26 cellular contexts compared by ENCODE assay signal in genomic region chr15:97915261-97915660, GRCh38.
"Had no signal": no experiment of that assay in that cellular context is flagged by ENCODE, and none has a peak within 500 bp of the region (broad histone marks: within the 10 kb centered on the region; RNA-seq: fewer than 3 reads in every experiment).

No MANE protein-coding gene starts in this region.

- H3K36me3 Mint-ChIP-seq: mesothelial cell of epicardium; naive B cell; neural progenitor cell; stimulated activated memory B cell treated with anti-CD40 and anti-IgM and Interleukin-4, amounts not matched to agents 10 μg/mL and 1 μg/mL and 100 μg/mL, for 72 hours had no signal

- H3K27ac Mint-ChIP-seq: effector memory CD8-positive, alpha-beta T cell; mesothelial cell of epicardium; naive B cell; nephron; neural progenitor cell; stimulated activated memory B cell treated with anti-CD40 and anti-IgM and Interleukin-4, amounts not matched to agents 10 μg/mL and 1 μg/mL and 100 μg/mL, for 72 hours had no signal

- H3K4me3 Mint-ChIP-seq: effector memory CD8-positive, alpha-beta T cell; mesothelial cell of epicardium; naive B cell; nephron; neural progenitor cell; stimulated activated memory B cell treated with anti-CD40 and anti-IgM and Interleukin-4, amounts not matched to agents 10 μg/mL and 1 μg/mL and 100 μg/mL, for 72 hours had no signal

- H3K4me1 Mint-ChIP-seq: mesothelial cell of epicardium; naive B cell; nephron; neural progenitor cell; stimulated activated memory B cell treated with anti-CD40 and anti-IgM and Interleukin-4, amounts not matched to agents 10 μg/mL and 1 μg/mL and 100 μg/mL, for 72 hours had no signal

- ATAC-seq: effector memory CD8-positive, alpha-beta T cell; foreskin keratinocyte; gastroesophageal sphincter; heart left ventricle; left cardiac atrium; left lung; mucosa of descending colon; psoas muscle; right cardiac atrium; stimulated activated memory B cell treated with anti-CD40 and anti-IgM and Interleukin-4, amounts not matched to agents 10 μg/mL and 1 μg/mL and 100 μg/mL, for 72 hours; stimulated activated naive CD8-positive, alpha-beta T cell treated with anti-CD3 and anti-CD28 coated beads, Interleukin-15, Interleukin-2, amounts not matched to agents 100 U/mL and 50 U/mL, for 24 hours had no signal

- H3K4me3 ChIP-seq: gastroesophageal sphincter, heart left ventricle, hepatocyte, left lung, mucosa of descending colon, neural progenitor cell, psoas muscle, skin epidermis, spleen, testis, tibial nerve, upper lobe of left lung had no signal

- DNase-seq: cortex of kidney; effector memory CD8-positive, alpha-beta T cell; foreskin keratinocyte; heart left ventricle; left cardiac atrium; left lung; mesenchymal stem cell; mucosa of descending colon; naive B cell; nucleus accumbens; psoas muscle; right cardiac atrium; spleen; stimulated activated CD4-positive, alpha-beta T cell treated with anti-CD3 and anti-CD28 coated beads, Interleukin-4, amount 100 ng/mL, for 4 hours; stimulated activated naive CD8-positive, alpha-beta T cell treated with anti-CD3 and anti-CD28 coated beads, Interleukin-15, Interleukin-2, amounts not matched to agents 100 U/mL and 50 U/mL, for 24 hours; substantia nigra; testis; upper lobe of left lung had no signal

- H3K27me3 Mint-ChIP-seq: effector memory CD8-positive, alpha-beta T cell; stimulated activated memory B cell treated with anti-CD40 and anti-IgM and Interleukin-4, amounts not matched to agents 10 μg/mL and 1 μg/mL and 100 μg/mL, for 72 hours had no signal

- H3K9me3 Mint-ChIP-seq: mesothelial cell of epicardium; naive B cell; nephron; neural progenitor cell; stimulated activated memory B cell treated with anti-CD40 and anti-IgM and Interleukin-4, amounts not matched to agents 10 μg/mL and 1 μg/mL and 100 μg/mL, for 72 hours had no signal
